In the genomic region with DNA sequence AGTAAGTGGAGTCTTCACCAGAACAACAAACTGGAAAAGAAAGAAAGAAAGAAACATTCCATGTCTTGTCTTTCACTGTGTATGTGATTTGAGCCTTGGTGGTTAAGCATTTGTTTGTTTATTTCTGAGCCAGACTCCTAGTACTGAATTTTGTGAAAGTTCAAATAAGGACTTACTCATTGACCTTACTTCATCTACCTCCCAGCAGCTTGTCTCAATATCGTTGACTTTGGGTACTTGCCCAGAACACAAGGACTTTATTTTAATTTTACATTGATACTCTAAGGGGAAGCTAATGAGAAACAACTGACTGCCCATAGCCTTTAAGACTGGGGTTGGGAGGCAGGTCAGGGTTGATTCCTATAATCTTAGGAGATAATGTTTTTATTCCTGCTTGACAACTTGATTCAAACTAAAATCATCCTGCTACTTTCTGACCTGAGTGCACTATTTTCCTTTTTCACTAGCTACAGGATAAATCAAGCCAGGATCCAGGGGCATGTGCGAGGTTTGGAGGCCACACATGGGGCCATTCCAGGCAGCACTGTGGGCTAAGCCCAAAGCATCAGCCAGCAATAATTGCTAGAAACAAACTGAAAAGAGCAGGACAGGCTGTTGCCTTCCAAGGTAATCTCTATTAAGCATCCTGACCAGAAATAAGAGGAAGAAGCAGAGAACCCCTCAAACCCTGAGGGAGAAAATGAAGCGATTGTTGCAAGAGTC, we compare ENCODE assay signal across 13 cellular contexts.
A peak's percentile ranks its signal among the peaks of the same experiment; 100 is the strongest.
DNase-seq lines count a peak whose midpoint lies in the region; ATAC-seq and TF ChIP-seq lines count a peak whose summit lies in the region.
"Had no signal": no experiment of that assay in that cellular context is flagged by ENCODE, and none has a peak within 500 bp of the region (broad histone marks: within the 10 kb centered on the region; RNA-seq: fewer than 3 reads in every experiment).

No MANE protein-coding gene starts in this region.

- DNase-seq in H4 (ENCODE audit: low spot score) = peak; percentile 63
- peak; percentile 90 for DNase-seq in adipocyte (ENCODE audit: low read depth)
- no peak for DNase-seq in left ventricle myocardium inferior
- DNase-seq in islet precursor cell = no peak
- DNase-seq in C1 segment of cervical spinal cord (lab: John Stamatoyannopoulos, UW) = no peak
- DNase-seq: activated CD8-positive, alpha-beta memory T cell treated with anti-CD3 and anti-CD28 coated beads, Interleukin-2, amount 50 U/mL, for 48 hours; COR-L47; glutamatergic neuron; NCI-H748 treated with DMSO at 0.1 percent for 48 hours; stimulated activated CD4-positive, alpha-beta T cell treated with anti-CD3 and anti-CD28 coated beads, Interleukin-4, amount 100 ng/mL, for 4 hours had no signal

- ATAC-seq in HG03439 (IDR thresholded peaks at IDR 0.05; ENCODE audit: unreplicated experiment) = no peak

- peak overlapping the region; percentile 69 for H3K4me2 ChIP-seq in skeletal muscle satellite cell (ENCODE audit: low read length)

- peak overlapping the region; percentile 17 for H3K4me3 ChIP-seq in adipocyte (ENCODE audit: low read length)
- H3K4me3 ChIP-seq in left ventricle myocardium inferior = no peak overlapping the region
- peak overlapping the region; percentile 8 for H3K4me3 ChIP-seq in skeletal muscle satellite cell (ENCODE audit: low read length)

- H3K27ac ChIP-seq in left ventricle myocardium inferior (replicated peaks) = peak overlapping the region; percentile 58
- H3K27ac ChIP-seq: neutrophil had no signal

- no peaks in the 10 kb centered on the region for H3K27me3 ChIP-seq in adipocyte (replicated peaks; ENCODE audit: control insufficient read depth, insufficient read depth, low read length)
- no peaks in the 10 kb centered on the region for H3K27me3 ChIP-seq in left ventricle myocardium inferior (ENCODE audit: low read depth)
- H3K27me3 ChIP-seq in skeletal muscle satellite cell (ENCODE audit: control insufficient read depth, insufficient read depth, low read length) = no peaks in the 10 kb centered on the region
- H3K27me3 ChIP-seq: neutrophil had no signal

- H3K4me1 ChIP-seq in adipocyte (ENCODE audit: control insufficient read depth, insufficient read depth, low read length) = peaks cover 24% of the 10 kb centered on the region
- H3K4me1 ChIP-seq in left ventricle myocardium inferior = peaks cover 55% of the 10 kb centered on the region
- peaks cover 28% of the 10 kb centered on the region for H3K4me1 ChIP-seq in skeletal muscle satellite cell (ENCODE audit: control insufficient read depth, insufficient read depth, low read length)

- H3K9me3 ChIP-seq in adipocyte (ENCODE audit: control insufficient read depth, low read length) (no peaks in the 10 kb centered on the region), left ventricle myocardium inferior (replicated peaks) (no peaks in the 10 kb centered on the region), skeletal muscle satellite cell (replicated peaks; ENCODE audit: low read length) (no peaks in the 10 kb centered on the region)
- H3K9me3 ChIP-seq: neutrophil had no signal

- peak overlapping the region; percentile 33 for H3K9ac ChIP-seq in adipocyte (ENCODE audit: low read length)
- peak overlapping the region; percentile 17 for H3K9ac ChIP-seq in skeletal muscle satellite cell (ENCODE audit: low read depth, low read length)

- TF ChIP-seq CTCF in left ventricle myocardium inferior (IDR thresholded peaks at IDR 0.05; ENCODE audit: borderline replicate concordance) = no peak

- intact Hi-C loops in left ventricle myocardium inferior (cut with micrococcal nuclease) = no loop called here

- H3K36me3 ChIP-seq in adipocyte (ENCODE audit: control insufficient read depth, insufficient read depth, low read length, severe bottlenecking) (no peaks in the 10 kb centered on the region), left ventricle myocardium inferior (peaks cover 5% of the 10 kb centered on the region), skeletal muscle satellite cell (ENCODE audit: insufficient read depth, low read length) (no peaks in the 10 kb centered on the region)
- H3K36me3 ChIP-seq: neutrophil had no signal

Comparison
In these comparisons a context has a peak if more than half of its experiments do, and no peak if none do; other contexts are left out.
1. DNase-seq: peak in H4 (single experiment) and adipocyte (single experiment); none in left ventricle myocardium inferior (single experiment), islet precursor cell (single experiment) and C1 segment of cervical spinal cord (0 of 14).